9 cellular contexts compared by ENCODE assay signal in the genomic region with DNA sequence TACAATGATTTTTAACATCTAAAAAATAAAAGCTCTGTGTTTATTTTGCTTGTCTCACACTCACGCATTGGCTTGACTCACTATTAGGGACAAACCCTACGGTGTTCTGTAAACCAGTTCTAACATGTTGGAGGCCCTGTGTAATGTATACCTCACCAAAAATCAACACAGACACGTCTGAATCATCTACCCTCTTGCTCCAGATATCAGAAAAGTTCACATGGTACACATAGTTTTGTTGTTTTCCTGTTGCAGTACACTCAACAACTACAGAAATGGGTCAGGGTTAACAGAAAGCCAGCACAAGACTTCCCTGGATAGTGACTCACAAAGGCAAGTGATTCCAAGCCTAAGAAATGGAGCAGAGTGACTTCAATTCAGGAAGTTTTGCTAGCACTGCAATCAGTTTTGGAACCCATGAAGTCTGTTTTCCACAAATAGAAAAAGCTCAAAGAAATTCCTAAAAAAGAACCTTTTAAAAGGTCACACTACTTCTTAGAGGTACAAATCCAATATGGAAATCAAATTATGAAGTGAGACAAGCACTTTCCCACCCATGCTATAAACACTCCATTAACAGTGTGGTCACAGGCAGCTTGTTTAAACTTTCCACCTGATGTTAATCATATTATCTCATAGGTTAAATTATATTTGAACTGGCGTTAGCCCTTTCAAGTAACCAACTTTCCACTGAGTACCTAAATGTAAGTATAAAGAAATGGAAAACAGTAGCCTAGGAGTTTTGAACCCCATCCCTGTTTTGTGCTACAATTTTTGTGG.
DNase-seq lines count a peak whose midpoint lies in the region; ATAC-seq, FAIRE-seq and TF ChIP-seq lines count a peak whose summit lies in the region.
"Had no signal": no experiment of that assay in that cellular context is flagged by ENCODE, and none has a peak within 500 bp of the region (broad histone marks: within the 10 kb centered on the region; RNA-seq: fewer than 3 reads in every experiment).

No MANE protein-coding gene starts in this region.

- TSS peak; percentile 30 for BruUV-seq in endothelial cell of umbilical vein (replicated peaks; lab: Mats Ljungman, UMichigan)

- H2AFZ ChIP-seq in endothelial cell of umbilical vein (ENCODE audit: low read depth, low read length), result peak overlapping the region; percentile 18

- no peaks in the 10 kb centered on the region for H3K27me3 ChIP-seq in endothelial cell of umbilical vein (ENCODE audit: control insufficient read depth in 2 of 2, insufficient read depth in 2 of 2, low read length in 2 of 2)
- no peaks in the 10 kb centered on the region for H3K27me3 ChIP-seq in aorta (ENCODE audit: control insufficient read depth in 1 of 2, insufficient read depth in 2 of 2, low read length in 1 of 2)

- peak overlapping the region; percentile 85 for H3K27ac ChIP-seq in endothelial cell of umbilical vein (ENCODE audit: insufficient read depth, low read depth, low read length)
- H3K27ac ChIP-seq in aorta (ENCODE audit: low read depth in 1 of 2, low read length in 2 of 2), result peak overlapping the region in 1 of 2 donors; percentile 32
- H3K27ac ChIP-seq in substantia nigra (ENCODE audit: low read depth, low read length, poor library complexity, severe bottlenecking), result no peak overlapping the region

- no peaks in the 10 kb centered on the region for H3K79me2 ChIP-seq in endothelial cell of umbilical vein (ENCODE audit: control insufficient read depth, insufficient read depth, low read length)

- H3K9ac ChIP-seq in endothelial cell of umbilical vein (replicated peaks; ENCODE audit: extremely low read depth, insufficient read depth, low read length), result peak overlapping the region; percentile 57

- FAIRE-seq in endothelial cell of umbilical vein (lab: Jason Lieb, UNC), result peak; percentile 100

- no peak for TF ChIP-seq POLR2A in endothelial cell of umbilical vein (IDR thresholded peaks at IDR 0.05; ENCODE audit: low read depth, low read length)

- dilution Hi-C loops in endothelial cell of umbilical vein (cut with MboI; ENCODE audit: extremely low pct_ligation_motif_present, low sequenced_read_pairs), result no loop called here

- no peaks in the 10 kb centered on the region for H4K20me1 ChIP-seq in endothelial cell of umbilical vein (replicated peaks; ENCODE audit: control insufficient read depth, extremely low read depth, insufficient read depth, low read length)

- H3K9me3 ChIP-seq in endothelial cell of umbilical vein (replicated peaks; ENCODE audit: control insufficient read depth, insufficient read depth, low read length), result no peaks in the 10 kb centered on the region
- H3K9me3 ChIP-seq in aorta (ENCODE audit: control insufficient read depth, low read length), result no peaks in the 10 kb centered on the region

- CTCF ChIA-PET in endothelial cell of umbilical vein (lab: Charles Lee), result interaction anchor here (0.8 to 1.9 kb wide), 8 partner anchors 9 to 169 kb away, joined by 3 to 14 read pairs (median 3); a partner anchor contains a TSS

- H3K4me2 ChIP-seq in endothelial cell of umbilical vein (ENCODE audit: insufficient read depth, low read length), result peak overlapping the region; percentile 77

- no peak for TF ChIP-seq CTCF in endothelial cell of umbilical vein (IDR thresholded peaks at IDR 0.05; ENCODE audit: extremely low read depth in 1 of 2, insufficient read depth in 1 of 2, low read depth in 1 of 2, low read length in 2 of 2)

- H3K9me1 ChIP-seq in endothelial cell of umbilical vein (replicated peaks; ENCODE audit: control insufficient read depth, extremely low read depth, insufficient read depth, low read length), result no peaks in the 10 kb centered on the region

- peak; percentile 88 for ATAC-seq in aorta (ENCODE audit: low FRiP score)
- no peak for ATAC-seq in GM21528 (IDR thresholded peaks at IDR 0.05; ENCODE audit: low FRiP score, unreplicated experiment)

- DNase-seq in NCI-H2196 treated with DMSO at 0.1 percent for 48 hours (lab: John Stamatoyannopoulos, UW; ENCODE audit: unreplicated experiment) (peak; percentile 19), NCI-H2196 (lab: John Stamatoyannopoulos, UW; ENCODE audit: unreplicated experiment) (no peak), endothelial cell of umbilical vein (ENCODE audit: low read depth, low spot score) (peak; percentile 99), lung microvascular endothelial cell (ENCODE audit: low read depth in 2 of 2) (peak; percentile 41 to 94), aorta (no peak), substantia nigra (lab: John Stamatoyannopoulos, UW) (no peak), head of caudate nucleus (no peak)
- DNase-seq: stimulated activated CD4-positive, alpha-beta T cell treated with anti-CD3 and anti-CD28 coated beads, Interleukin-1b, Interleukin-23, amount 100 ng/mL, for 48 hours had no signal

- peaks cover 30% of the 10 kb centered on the region for H3K4me1 ChIP-seq in endothelial cell of umbilical vein (ENCODE audit: control insufficient read depth, extremely low read depth, insufficient read depth, low read length)
- H3K4me1 ChIP-seq in aorta (ENCODE audit: control insufficient read depth in 1 of 2, insufficient read depth in 2 of 2, low read length in 2 of 2), result peaks cover 4 to 13% of the 10 kb centered on the region in 2 donors

- no peaks in the 10 kb centered on the region for H3K36me3 ChIP-seq in endothelial cell of umbilical vein (ENCODE audit: control insufficient read depth in 2 of 2, extremely low read depth in 1 of 2, insufficient read depth in 2 of 2, low read length in 2 of 2)
- H3K36me3 ChIP-seq in aorta (ENCODE audit: control insufficient read depth in 1 of 2, insufficient read depth in 2 of 2, low read length in 1 of 2), result no peaks in the 10 kb centered on the region

- no peak overlapping the region for H3K4me3 ChIP-seq in endothelial cell of umbilical vein (replicated peaks in 1 of 3; ENCODE audit: insufficient read depth in 1 of 3, low read depth in 1 of 3, low read length in 3 of 3)
- H3K4me3 ChIP-seq in aorta (ENCODE audit: low read length in 2 of 2), result no peak overlapping the region

- POLR2A ChIA-PET in endothelial cell of umbilical vein (lab: Charles Lee), result no interaction called here

- WGBS in aorta, 2 donors, result 5 to 8% methylated on average over 4 of the region's 4 CpGs

- intact Hi-C loops in endothelial cell of umbilical vein (cut with micrococcal nuclease) (loop anchor here (1.0 to 2.0 kb wide), 2 partner anchors 32 to 87 kb away; a partner anchor contains a TSS), aorta (cut with DNase I) (loop anchor here (5.0 to 10.0 kb wide), 3 partner anchors 39 to 106 kb away; no protein-coding TSS in a partner anchor), head of caudate nucleus (cut with DNase I) (no loop called here)

TF ChIP-seq in endothelial cell of umbilical vein, 7 proteins besides CTCF, POLR2A, EP300 and RAD21:
- TF ChIP-seq GATA2 (IDR thresholded peaks at IDR 0.05; ENCODE audit: insufficient read depth, insufficient read length, low read depth, low read length), result peak; percentile 87
- TF ChIP-seq FOS (IDR thresholded peaks at IDR 0.05; ENCODE audit: borderline replicate concordance, insufficient read depth, low read length), result peak; percentile 98
- peak; percentile 3 for TF ChIP-seq MYC (IDR thresholded peaks at IDR 0.05; ENCODE audit: low read depth, low read length)
- TF ChIP-seq POLR2AphosphoS5 (IDR thresholded peaks at IDR 0.05; ENCODE audit: insufficient read depth, low read depth, low read length), result peak; percentile 78
- TF ChIP-seq, protein P1, sequence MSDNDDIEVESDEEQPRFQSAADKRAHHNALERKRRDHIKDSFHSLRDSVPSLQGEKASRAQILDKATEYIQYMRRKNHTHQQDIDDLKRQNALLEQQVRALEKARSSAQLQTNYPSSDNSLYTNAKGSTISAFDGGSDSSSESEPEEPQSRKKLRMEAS (IDR thresholded peaks at IDR 0.05; ENCODE audit: insufficient read depth, insufficient read length), result no peak
- no peak for TF ChIP-seq EZH2 (IDR thresholded peaks at IDR 0.05; ENCODE audit: borderline replicate concordance, low read depth, low read length, severe bottlenecking)
- peak; percentile 84 for TF ChIP-seq JUN (IDR thresholded peaks at IDR 0.05; ENCODE audit: borderline replicate concordance, insufficient read depth, insufficient read length, low read depth)

Comparison
In these comparisons a context has a peak if more than half of its experiments do, and no peak if none do; other contexts are left out.
1. DNase-seq: peak in NCI-H2196 treated with DMSO at 0.1 percent for 48 hours (single experiment), endothelial cell of umbilical vein (single experiment) and lung microvascular endothelial cell (2 of 2); none in NCI-H2196 (single experiment), aorta (0 of 2), substantia nigra (0 of 49) and head of caudate nucleus (0 of 42).